Comparison of ENCODE assay signal across 20 cellular contexts in genomic region chr3:110623571-110623970, GRCh38.
A peak's percentile ranks its signal among the peaks of the same experiment; 100 is the strongest.
DNase-seq lines count a peak whose midpoint lies in the region; ATAC-seq and TF ChIP-seq lines count a peak whose summit lies in the region.
"Had no signal": no experiment of that assay in that cellular context is flagged by ENCODE, and none has a peak within 500 bp of the region (broad histone marks: within the 10 kb centered on the region; RNA-seq: fewer than 3 reads in every experiment).

No MANE protein-coding gene starts in this region.

- intact Hi-C loops in head of caudate nucleus (cut with DNase I) (no loop called here), uterus (cut with DNase I; ENCODE audit: low total_unique reads) (no loop called here)

- H3K4me1 ChIP-seq in GM23248 (ENCODE audit: insufficient read depth), result no peaks in the 10 kb centered on the region
- H3K4me1 ChIP-seq in KMS-11 (ENCODE audit: low read depth, poor library complexity, severe bottlenecking), result peaks cover 88% of the 10 kb centered on the region
- H3K4me1 ChIP-seq in uterus, result no peaks in the 10 kb centered on the region
- H3K4me1 ChIP-seq: adrenal gland, BE2C had no signal

- no peak overlapping the region for H3K4me3 ChIP-seq in GM23248
- no peak overlapping the region for H3K4me3 ChIP-seq in KMS-11 (IDR thresholded peaks at IDR 0.05; ENCODE audit: insufficient read depth, low read depth, low read length)
- no peak overlapping the region for H3K4me3 ChIP-seq in fibroblast of mammary gland (ENCODE audit: control insufficient read depth, low read depth, low read length)
- no peak overlapping the region for H3K4me3 ChIP-seq in uterus
- H3K4me3 ChIP-seq: adrenal gland, coronary artery, GM23338, lung, MG63, thoracic aorta had no signal

- in situ Hi-C loops in GM23248 (cut with MboI), result no loop called here

- WGBS in GM23248 (ENCODE audit: low coverage in 1 of 2, low lambda C conversion rate in 2 of 2, missing lambda C conversion rate in 2 of 2), 2 experiments, result 19 to 28% methylated on average over 1 of the region's 1 CpG

- H3K27me3 ChIP-seq in GM23248 (replicated peaks; ENCODE audit: insufficient read depth) (no peaks in the 10 kb centered on the region), KMS-11 (ENCODE audit: insufficient read depth, low read depth) (no peaks in the 10 kb centered on the region), uterus (no peaks in the 10 kb centered on the region)
- H3K27me3 ChIP-seq: adrenal gland, MG63 had no signal

- H3F3A ChIP-seq in GM23248 (ENCODE audit: insufficient read depth), result no peaks in the 10 kb centered on the region

- H2AFZ ChIP-seq in GM23248 (0 out of 2 replicates have a peak overlapping the region, but pooled peaks have one; percentile 5), KMS-11 (ENCODE audit: low read depth) (peak overlapping the region; percentile 27; the same call in 1 of the 2 replicates)
- H2AFZ ChIP-seq: GM23338 had no signal

- no peak for TF ChIP-seq POLR2A in uterus (IDR thresholded peaks at IDR 0.05)

- H3K27ac ChIP-seq in GM23248 (no peak overlapping the region), KMS-11 (peak overlapping the region; percentile 98), uterus (no peak overlapping the region)
- H3K27ac ChIP-seq: adrenal gland, coronary artery, thoracic aorta had no signal

- H3K9me3 ChIP-seq in GM23248 (ENCODE audit: low read depth) (no peaks in the 10 kb centered on the region), uterus (no peaks in the 10 kb centered on the region)
- H3K9me3 ChIP-seq: adrenal gland, BE2C, thoracic aorta had no signal

- H4K20me1 ChIP-seq in GM23248 (ENCODE audit: insufficient read depth), result no peaks in the 10 kb centered on the region
- H4K20me1 ChIP-seq in KMS-11 (ENCODE audit: insufficient read depth), result no peaks in the 10 kb centered on the region

- H3K79me2 ChIP-seq in GM23248 (ENCODE audit: insufficient read depth), result no peaks in the 10 kb centered on the region
- H3K79me2 ChIP-seq in KMS-11 (ENCODE audit: insufficient read depth, low read depth), result no peaks in the 10 kb centered on the region

- ATAC-seq in GM18517 (IDR thresholded peaks at IDR 0.05; ENCODE audit: unreplicated experiment), result peak; percentile 70
- ATAC-seq in GM21576 (IDR thresholded peaks at IDR 0.05; ENCODE audit: unreplicated experiment), result no peak
- ATAC-seq: GM23338, right cardiac atrium had no signal

- TF ChIP-seq CTCF in KMS-11 (conservative IDR thresholded peaks at IDR 0.05; ENCODE audit: low read depth, low read length) (no peak), fibroblast of mammary gland (conservative IDR thresholded peaks at IDR 0.05; ENCODE audit: control insufficient read depth, insufficient read depth, low read depth, low read length) (no peak), uterus (IDR thresholded peaks at IDR 0.05) (no peak)

- H3K36me3 ChIP-seq in GM23248 (ENCODE audit: low read depth) (no peaks in the 10 kb centered on the region), KMS-11 (ENCODE audit: insufficient read depth) (no peaks in the 10 kb centered on the region), uterus (no peaks in the 10 kb centered on the region)
- H3K36me3 ChIP-seq: adrenal gland, BE2C, MG63, thoracic aorta had no signal

- DNase-seq in GM23248 (peak; percentile 1), fibroblast of mammary gland (ENCODE audit: low read depth) (peak; percentile 26), NCI-H82 (lab: John Stamatoyannopoulos, UW) (no peak), head of caudate nucleus (no peak), uterus (no peak)
- DNase-seq: adrenal gland; BE2C; MG63; NCI-H2107; NK-92 treated with Interleukin-12 subunit alpha and Interleukin-12 subunit beta, amount 100 ng/mL, for 24 hours; right cardiac atrium; SHP77 treated with DMSO at 0.1 percent for 48 hours; stimulated activated CD4-positive, alpha-beta T cell treated with anti-CD3 and anti-CD28 coated beads, Interleukin-2, amount 100 ng/mL, for 48 hours had no signal

- H3K4me2 ChIP-seq in GM23248 (ENCODE audit: unreplicated experiment) (no peak overlapping the region), KMS-11 (peak overlapping the region; percentile 71)
- H3K4me2 ChIP-seq: GM23338 had no signal

- no peaks in the 10 kb centered on the region for H3K9me2 ChIP-seq in GM23248 (ENCODE audit: insufficient read depth)

- H3K9ac ChIP-seq in GM23248 (no peak overlapping the region), KMS-11 (peak overlapping the region; percentile 65)

Comparison
In these comparisons a context has a peak if more than half of its experiments do, and no peak if none do; other contexts are left out.
1. DNase-seq: peak in GM23248 (single experiment) and fibroblast of mammary gland (single experiment); none in NCI-H82 (single experiment), head of caudate nucleus (0 of 42) and uterus (0 of 2).